ENCODE assay signal across 8 cellular contexts in genomic region chr14:24398943-24399801, GRCh38. TPM values are rescaled to one million over a fixed set of nuclear protein-coding genes. Genes with fewer than 3 reads are reported as not detected.
A peak's percentile ranks its signal among the peaks of the same experiment; 100 is the strongest.
DNase-seq lines count a peak whose midpoint lies in the region; ATAC-seq and TF ChIP-seq lines count a peak whose summit lies in the region.

NYNRIN (plus strand) TSS chr14:24399003; CDS start chr14:24399247, 244 bp downstream.

- CTCF ChIA-PET in BJ (lab: Yijun Ruan, JAX): interaction anchor here (0.6 to 1.6 kb wide), 4 partner anchors 19 to 65 kb away, joined by 3 to 9 read pairs (median 3); partner anchors contain the start of genes CBLN3 and KHNYN

- in situ Hi-C loops in transverse colon (cut with MboI; ENCODE audit: low pct_ligation_motif_present in 1 of 4, low pct_unique_long_range_greater_than_20kb in 1 of 4, low sequenced_read_pairs in 3 of 4): no loop called here

- H3K27ac ChIP-seq in esophagus muscularis mucosa (replicated peaks in 1 of 4) (peak within 1 kb of the TSS; percentile 74 to 85 (median 77)), muscle layer of duodenum (ENCODE audit: low read length) (no peak within 1 kb of the TSS), transverse colon (peak within 1 kb of the TSS; percentile 74 to 84 (median 78))

- intact Hi-C loops in esophagus muscularis mucosa (cut with DNase I) (loop anchor here (5.0 kb wide), 1 partner anchor 33 kb away; no protein-coding TSS in a partner anchor), transverse colon (cut with DNase I; ENCODE audit: low total_unique reads) (no loop called here)

- TF ChIP-seq CTCF in BJ (IDR thresholded peaks at IDR 0.05; ENCODE audit: insufficient read depth, low read depth, low read length): no peak
- no peak for TF ChIP-seq CTCF in esophagus muscularis mucosa (IDR thresholded peaks at IDR 0.05)
- TF ChIP-seq CTCF in transverse colon (IDR thresholded peaks at IDR 0.05): no peak

- POLR2A ChIA-PET in BJ (lab: Charles Lee): interaction anchor here (0.6 to 0.7 kb wide), 3 partner anchors 11 to 157 kb away, joined by 3 to 9 read pairs (median 8); no protein-coding TSS in a partner anchor

- WGBS in esophagus muscularis mucosa: 3% methylated on average over 44 of the region's 54 CpGs
- 4% methylated on average over 36 of the region's 54 CpGs; no CpG with 5 or more reads in 1 of the 2 donors for WGBS in transverse colon (ENCODE audit: low coverage in 1 of 2), 2 donors

- H3K36me3 ChIP-seq in BJ (ENCODE audit: control insufficient read depth, insufficient read depth, low read length) (peaks cover 2% of the 10 kb centered on the region; the same call in 1 of the 2 replicates), esophagus muscularis mucosa (no peaks in the 10 kb centered on the region), muscle layer of duodenum (ENCODE audit: control insufficient read depth in 1 of 2, insufficient read depth in 2 of 2, low read length in 2 of 2) (no peaks in the 10 kb centered on the region), transverse colon (no peaks in the 10 kb centered on the region)

- no peaks in the 10 kb centered on the region for H3K9me3 ChIP-seq in esophagus muscularis mucosa
- no peaks in the 10 kb centered on the region for H3K9me3 ChIP-seq in muscle layer of duodenum (ENCODE audit: control insufficient read depth in 1 of 2, low read length in 2 of 2)
- no peaks in the 10 kb centered on the region for H3K9me3 ChIP-seq in transverse colon

- DNase-seq in BJ (ENCODE audit: low read depth) (no peak), KG1 (lab: John Stamatoyannopoulos, UW) (peak; percentile 28), esophagus muscularis mucosa (ENCODE audit: extremely low spot score) (no peak), transverse colon (peak; percentile 62), SW 1271 (lab: John Stamatoyannopoulos, UW) (no peak)
- DNase-seq in activated T-cell treated with anti-CD3 and anti-CD28 coated beads, Interleukin-2, amount 50 U/mL, for 48 hours: peak; percentile 34 to 35

- TF ChIP-seq POLR2A in esophagus muscularis mucosa (IDR thresholded peaks at IDR 0.05; ENCODE audit: low read depth) (no peak), transverse colon (IDR thresholded peaks at IDR 0.05) (peak; percentile 33)

- H3K4me1 ChIP-seq in esophagus muscularis mucosa (peaks cover 47 to 66% (median 65%) of the 10 kb centered on the region in 4 donors), muscle layer of duodenum (ENCODE audit: control insufficient read depth in 1 of 2, insufficient read depth in 2 of 2, low read length in 2 of 2) (peaks cover 4 to 39% of the 10 kb centered on the region in 2 donors), transverse colon (peaks cover 16 to 59% (median 35%) of the 10 kb centered on the region in 4 donors)

- H3K27me3 ChIP-seq in BJ (ENCODE audit: control insufficient read depth, insufficient read depth, low read length): no peaks in the 10 kb centered on the region
- no peaks in the 10 kb centered on the region for H3K27me3 ChIP-seq in esophagus muscularis mucosa
- H3K27me3 ChIP-seq in muscle layer of duodenum (ENCODE audit: low read depth, low read length): no peaks in the 10 kb centered on the region
- H3K27me3 ChIP-seq in transverse colon: no peaks in the 10 kb centered on the region

- H3K4me3 ChIP-seq in BJ (ENCODE audit: low read depth, low read length) (peak within 1 kb of the TSS; percentile 53), esophagus muscularis mucosa (peak within 1 kb of the TSS; percentile 72 to 88 (median 74)), muscle layer of duodenum (ENCODE audit: low read depth in 1 of 2, low read length in 2 of 2) (peak within 1 kb of the TSS; percentile 62 to 78), transverse colon (peak within 1 kb of the TSS; percentile 52 to 75 (median 63))

- no peak for TF ChIP-seq EP300 in esophagus muscularis mucosa (IDR thresholded peaks at IDR 0.05)
- TF ChIP-seq EP300 in transverse colon (IDR thresholded peaks at IDR 0.05; ENCODE audit: low read depth): no peak

- ATAC-seq in HG02870 (IDR thresholded peaks at IDR 0.05; ENCODE audit: unreplicated experiment): no peak

RNA-seq across cellular contexts. Expression of gene NYNRIN, which starts in this region (rescaled TPM):
- 7.2 and 10.1 TPM in 2 replicates for polyA plus RNA-seq in BJ (2011; rRNA removed)
- polyA minus RNA-seq in BJ (2011; rRNA and poly(A)+ RNA removed): 9.0 and 12.6 TPM in 2 replicates
- 10 to 100 TPM in 3 of 4 donors, 1 to 10 TPM in 1; 8.0 to 21.2 (median 13.4) TPM for total RNA-seq in esophagus muscularis mucosa
- 10 to 100 TPM in 1 of 4 donors, 1 to 10 TPM in 3; 2.6 to 11.4 (median 9.0) TPM for total RNA-seq in transverse colon

Comparison
In these comparisons a context has a peak if more than half of its experiments do, and no peak if none do; other contexts are left out.
1. DNase-seq: peak in KG1 (single experiment), activated T-cell treated with anti-CD3 and anti-CD28 coated beads, Interleukin-2, amount 50 U/mL, for 48 hours (2 of 2) and transverse colon (single experiment); none in BJ (single experiment), esophagus muscularis mucosa (single experiment) and SW 1271 (0 of 2).
2. Peak in every context shown above with its lines, with median percentiles within 50 percentile points of each other: H3K4me3 ChIP-seq.